8 cellular contexts compared by ENCODE assay signal in genomic region chr22:49852898-49853894, GRCh38. TPM values are rescaled to one million over a fixed set of nuclear protein-coding genes. Genes with fewer than 3 reads are reported as not detected.
DNase-seq lines count a peak whose midpoint lies in the region; ATAC-seq and TF ChIP-seq lines count a peak whose summit lies in the region.

A gene with protein sequence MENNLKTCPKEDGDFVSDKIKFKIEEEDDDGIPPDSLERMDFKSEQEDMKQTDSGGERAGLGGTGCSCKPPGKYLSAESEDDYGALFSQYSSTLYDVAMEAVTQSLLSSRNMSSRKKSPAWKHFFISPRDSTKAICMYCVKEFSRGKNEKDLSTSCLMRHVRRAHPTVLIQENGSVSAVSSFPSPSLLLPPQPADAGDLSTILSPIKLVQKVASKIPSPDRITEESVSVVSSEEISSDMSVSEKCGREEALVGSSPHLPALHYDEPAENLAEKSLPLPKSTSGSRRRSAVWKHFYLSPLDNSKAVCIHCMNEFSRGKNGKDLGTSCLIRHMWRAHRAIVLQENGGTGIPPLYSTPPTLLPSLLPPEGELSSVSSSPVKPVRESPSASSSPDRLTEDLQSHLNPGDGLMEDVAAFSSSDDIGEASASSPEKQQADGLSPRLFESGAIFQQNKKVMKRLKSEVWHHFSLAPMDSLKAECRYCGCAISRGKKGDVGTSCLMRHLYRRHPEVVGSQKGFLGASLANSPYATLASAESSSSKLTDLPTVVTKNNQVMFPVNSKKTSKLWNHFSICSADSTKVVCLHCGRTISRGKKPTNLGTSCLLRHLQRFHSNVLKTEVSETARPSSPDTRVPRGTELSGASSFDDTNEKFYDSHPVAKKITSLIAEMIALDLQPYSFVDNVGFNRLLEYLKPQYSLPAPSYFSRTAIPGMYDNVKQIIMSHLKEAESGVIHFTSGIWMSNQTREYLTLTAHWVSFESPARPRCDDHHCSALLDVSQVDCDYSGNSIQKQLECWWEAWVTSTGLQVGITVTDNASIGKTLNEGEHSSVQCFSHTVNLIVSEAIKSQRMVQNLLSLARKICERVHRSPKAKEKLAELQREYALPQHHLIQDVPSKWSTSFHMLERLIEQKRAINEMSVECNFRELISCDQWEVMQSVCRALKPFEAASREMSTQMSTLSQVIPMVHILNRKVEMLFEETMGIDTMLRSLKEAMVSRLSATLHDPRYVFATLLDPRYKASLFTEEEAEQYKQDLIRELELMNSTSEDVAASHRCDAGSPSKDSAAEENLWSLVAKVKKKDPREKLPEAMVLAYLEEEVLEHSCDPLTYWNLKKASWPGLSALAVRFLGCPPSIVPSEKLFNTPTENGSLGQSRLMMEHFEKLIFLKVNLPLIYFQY (plus strand): TSS chr22:49853844. CDS start chr22:49883663, 29,819 bp downstream.

- in situ Hi-C loops in mammary epithelial cell (cut with MboI; ENCODE audit: low sequenced_read_pairs in 2 of 2) = no loop called here

- ATAC-seq in GM18907 (IDR thresholded peaks at IDR 0.05; ENCODE audit: unreplicated experiment) (peak; percentile 74), HG03139 (IDR thresholded peaks at IDR 0.05; ENCODE audit: unreplicated experiment) (peak; percentile 68)

- H3K9me3 ChIP-seq in AG04450 (ENCODE audit: control insufficient read depth, insufficient read depth, low read length) = no peaks in the 10 kb centered on the region; the same call in 1 of the 2 replicates
- H3K9me3 ChIP-seq in mammary epithelial cell (replicated peaks; ENCODE audit: insufficient read depth, low read length) = no peaks in the 10 kb centered on the region
- no peaks in the 10 kb centered on the region for H3K9me3 ChIP-seq in iPS-20b (ENCODE audit: insufficient read depth, low read depth, low read length)
- no peaks in the 10 kb centered on the region for H3K9me3 ChIP-seq in skeletal muscle tissue (ENCODE audit: control insufficient read depth in 3 of 3, low read length in 3 of 3)

- peak within 1 kb of the TSS; percentile 99 for H3K4me2 ChIP-seq in mammary epithelial cell (ENCODE audit: insufficient read depth, low read depth, low read length)

- H2AFZ ChIP-seq in mammary epithelial cell (ENCODE audit: low read depth, low read length) = peak within 1 kb of the TSS; percentile 99

- POLR2A ChIA-PET in AG04450 (lab: Yijun Ruan, JAX) = no interaction called here

- BruUV-seq in mammary epithelial cell (replicated peaks; lab: Mats Ljungman, UMichigan) = no TSS peak

- H4K20me1 ChIP-seq in mammary epithelial cell (ENCODE audit: insufficient read depth, low read length) = no peaks in the 10 kb centered on the region

- intact Hi-C loops in mammary epithelial cell (cut with micrococcal nuclease) = loop anchor here (2.0 kb wide), 1 partner anchor 22 kb away; no protein-coding TSS in a partner anchor

- DNase-seq in AG04450 (ENCODE audit: low read depth, low spot score) (peak; percentile 85), NCI-H2227 treated with DMSO at 0.1 percent for 48 hours (lab: John Stamatoyannopoulos, UW) (peak; percentile 92), mammary epithelial cell (peak; percentile 97)

- WGBS in mammary epithelial cell (ENCODE audit: low coverage, missing lambda C conversion rate) = 5% methylated on average over 28 of the region's 127 CpGs

- no peak for TF ChIP-seq CTCF in AG04450 (IDR thresholded peaks at IDR 0.05; ENCODE audit: low read depth, low read length)
- TF ChIP-seq CTCF in WI38 (IDR thresholded peaks at IDR 0.05; ENCODE audit: low read depth, low read length) = no peak
- TF ChIP-seq CTCF in mammary epithelial cell (conservative IDR thresholded peaks at IDR 0.05 in 1 of 2, IDR thresholded peaks at IDR 0.05 in 1 of 2; ENCODE audit: extremely low read depth in 1 of 2, insufficient read depth in 1 of 2, low read depth in 1 of 2, low read length in 2 of 2) = no peak

- H3K9ac ChIP-seq in mammary epithelial cell (ENCODE audit: insufficient read depth, low read length) (peak within 1 kb of the TSS; percentile 91), iPS-20b (ENCODE audit: low read depth, low read length) (peak within 1 kb of the TSS; percentile 88), skeletal muscle tissue (ENCODE audit: low read depth in 1 of 3, low read length in 3 of 3) (peak within 1 kb of the TSS; percentile 77 to 89 (median 83))

- H3K36me3 ChIP-seq in mammary epithelial cell (ENCODE audit: insufficient read depth, low read length) (no peaks in the 10 kb centered on the region), iPS-20b (ENCODE audit: insufficient read depth, low read depth, low read length) (no peaks in the 10 kb centered on the region), skeletal muscle tissue (ENCODE audit: control insufficient read depth in 3 of 3, insufficient read depth in 3 of 3, low read length in 3 of 3) (peaks cover 0 to 2% (median 0%) of the 10 kb centered on the region in 3 donors)

- H3K27me3 ChIP-seq in AG04450 (ENCODE audit: control insufficient read depth, insufficient read depth, low read length) (peaks cover 29% of the 10 kb centered on the region), mammary epithelial cell (ENCODE audit: insufficient read depth, low read length) (peaks cover 24% of the 10 kb centered on the region), iPS-20b (ENCODE audit: insufficient read depth, low read length) (peaks cover 49% of the 10 kb centered on the region), skeletal muscle tissue (ENCODE audit: control insufficient read depth in 3 of 3, insufficient read depth in 3 of 3, low read length in 3 of 3) (peaks cover 16 to 34% (median 26%) of the 10 kb centered on the region in 3 donors)

- H3K4me1 ChIP-seq in mammary epithelial cell (ENCODE audit: insufficient read depth, low read length) = peaks cover 21% of the 10 kb centered on the region
- peaks cover 7% of the 10 kb centered on the region for H3K4me1 ChIP-seq in iPS-20b (ENCODE audit: insufficient read depth, low read length)
- H3K4me1 ChIP-seq in skeletal muscle tissue (ENCODE audit: control insufficient read depth in 3 of 3, insufficient read depth in 3 of 3, low read length in 3 of 3) = peaks cover 16 to 24% (median 19%) of the 10 kb centered on the region in 3 donors

- CTCF ChIA-PET in AG04450 (lab: Charles Lee) = no interaction called here
- CTCF ChIA-PET in mammary epithelial cell (lab: Charles Lee; ENCODE audit: low non-redundant PET) = no interaction called here

- peaks cover 42% of the 10 kb centered on the region for H3K79me2 ChIP-seq in mammary epithelial cell (ENCODE audit: insufficient read depth, low read length)

- H3K27ac ChIP-seq in AG04450 (ENCODE audit: low read depth, low read length) (peak within 1 kb of the TSS; percentile 80), mammary epithelial cell (ENCODE audit: insufficient read depth, low read depth, low read length) (peak within 1 kb of the TSS; percentile 68), iPS-20b (ENCODE audit: low read length) (no peak within 1 kb of the TSS), skeletal muscle tissue (ENCODE audit: low read depth, low read length) (peak within 1 kb of the TSS; percentile 84)

- H3K4me3 ChIP-seq in AG04450 (ENCODE audit: low read depth, low read length) = peak within 1 kb of the TSS; percentile 86
- peak within 1 kb of the TSS; percentile 72 for H3K4me3 ChIP-seq in WI38 (ENCODE audit: low read depth, low read length)
- peak within 1 kb of the TSS; percentile 64 to 90 (median 81) for H3K4me3 ChIP-seq in mammary epithelial cell (replicated peaks in 1 of 3; ENCODE audit: insufficient read depth in 1 of 3, low read depth in 2 of 3, low read length in 3 of 3)
- peak within 1 kb of the TSS; percentile 97 for H3K4me3 ChIP-seq in iPS-20b (ENCODE audit: low read length)
- H3K4me3 ChIP-seq in skeletal muscle tissue (ENCODE audit: low read length in 3 of 3) = peak within 1 kb of the TSS; percentile 81 to 87 (median 84)

- dilution Hi-C loops in mammary epithelial cell (cut with HindIII; ENCODE audit: low sequenced_read_pairs) = no loop called here

RNA-seq across cellular contexts. Expression of the gene that starts here (rescaled TPM):
- polyA plus RNA-seq in AG04450 (2011; rRNA removed) (6.3 and 7.5 TPM in 2 replicates), mammary epithelial cell (6.3 TPM)
- polyA minus RNA-seq in AG04450 (2011; rRNA and poly(A)+ RNA removed) = 8.3 and 10.5 TPM in 2 replicates
- total RNA-seq in mammary epithelial cell (10 to 100 TPM; 16.8 to 20.7 TPM), skeletal muscle tissue (8.4 TPM)
- 19.3 TPM for polyA minus RNA-seq in mammary epithelial cell
